1 cellular context compared by ENCODE assay signal in the genomic region with DNA sequence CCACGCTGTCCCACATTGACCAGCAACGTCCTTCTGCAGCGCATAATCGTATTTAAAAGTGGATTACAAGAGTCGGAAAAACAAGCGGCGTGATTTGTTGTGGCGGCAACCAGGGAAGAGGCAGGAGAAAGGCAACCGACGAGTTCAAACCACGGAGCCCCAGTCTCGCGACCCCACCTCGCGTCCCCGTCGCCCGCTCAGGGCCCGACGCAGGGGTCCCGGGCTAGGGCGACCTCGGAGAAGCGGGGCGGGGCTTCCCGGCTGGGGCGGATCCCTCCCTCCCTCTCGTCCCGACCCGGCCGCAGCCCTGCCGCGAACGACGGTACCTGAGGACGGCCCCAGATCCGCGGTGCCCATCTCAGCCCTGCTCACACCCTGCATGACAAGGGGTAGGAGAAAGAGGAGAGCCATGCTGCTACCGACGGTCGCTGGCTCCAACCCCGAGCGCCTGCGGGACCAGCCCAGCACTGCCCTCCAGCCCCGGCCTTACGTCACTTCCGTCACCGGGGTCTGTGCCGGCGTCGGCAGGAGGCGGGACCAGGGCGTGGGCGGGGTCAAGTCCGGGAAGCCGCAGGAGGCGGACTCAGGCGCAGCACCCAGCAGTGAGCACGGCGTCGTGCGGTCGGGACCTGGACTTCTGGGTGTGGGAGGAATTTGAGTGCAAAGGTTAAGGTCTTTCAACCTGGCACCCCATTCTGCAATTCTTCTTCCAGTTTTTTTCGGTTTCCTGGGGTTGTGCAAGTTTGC.
TF ChIP-seq lines count a peak whose summit lies in the region.

A gene (minus strand): TSS at position 469 of the 747 bp plus-strand sequence. CDS start 58 bp downstream, at position 411.

TF ChIP-seq in IMR-90, 13 proteins besides CTCF, POLR2A, EP300 and RAD21 (continued from another document):
- TF ChIP-seq BHLHE40 (IDR thresholded peaks at IDR 0.05; ENCODE audit: low read depth, low read length) = peak; percentile 26; the same call in 1 of the 2 replicates
- TF ChIP-seq, protein P1, sequence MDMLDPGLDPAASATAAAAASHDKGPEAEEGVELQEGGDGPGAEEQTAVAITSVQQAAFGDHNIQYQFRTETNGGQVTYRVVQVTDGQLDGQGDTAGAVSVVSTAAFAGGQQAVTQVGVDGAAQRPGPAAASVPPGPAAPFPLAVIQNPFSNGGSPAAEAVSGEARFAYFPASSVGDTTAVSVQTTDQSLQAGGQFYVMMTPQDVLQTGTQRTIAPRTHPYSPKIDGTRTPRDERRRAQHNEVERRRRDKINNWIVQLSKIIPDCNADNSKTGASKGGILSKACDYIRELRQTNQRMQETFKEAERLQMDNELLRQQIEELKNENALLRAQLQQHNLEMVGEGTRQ (IDR thresholded peaks at IDR 0.05; ENCODE audit: low read depth, low read length) = no peak
- TF ChIP-seq MAFK (IDR thresholded peaks at IDR 0.05; ENCODE audit: low read depth, low read length) = no peak
- no peak for TF ChIP-seq NFE2L2 (IDR thresholded peaks at IDR 0.05; ENCODE audit: low read depth, low read length)
- TF ChIP-seq CHD1 (IDR thresholded peaks at IDR 0.05; ENCODE audit: low read depth, low read length) = no peak; the same call in 1 of the 2 replicates
